In the genomic region with DNA sequence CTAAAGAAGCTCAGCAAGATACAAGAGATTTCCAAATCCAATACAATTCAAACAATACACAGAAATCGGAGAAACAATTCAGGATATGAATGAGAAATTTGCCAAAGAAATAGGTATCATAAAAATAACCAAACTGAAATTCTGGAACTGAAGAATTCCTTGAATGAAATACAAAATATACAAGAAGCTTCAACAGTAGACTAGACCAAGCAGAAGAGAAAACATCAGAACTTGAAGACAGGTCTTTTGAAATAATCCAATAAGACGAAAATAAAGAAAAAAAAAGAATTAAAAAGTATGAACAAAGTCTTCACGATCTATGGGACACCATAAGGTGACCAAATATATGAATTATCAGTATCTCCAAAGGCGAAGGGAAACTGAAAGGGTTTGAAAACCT, we compare ENCODE assay signal across 18 cellular contexts.
"Had no signal": no experiment of that assay in that cellular context is flagged by ENCODE, and none has a peak within 500 bp of the region (broad histone marks: within the 10 kb centered on the region; RNA-seq: fewer than 3 reads in every experiment).

No MANE protein-coding gene starts in this region.

- DNase-seq: KBM-7, NCI-H1092, NCI-H1105 treated with DMSO at 0.1 percent for 48 hours, NCI-H1436, NCI-H1694, NCI-H187 treated with DMSO at 0.1 percent for 48 hours, NCI-H2029 treated with DMSO at 0.1 percent for 48 hours, NCI-H2227 treated with DMSO at 0.1 percent for 48 hours, NCI-H510A, NCI-H524 treated with DMSO at 0.1 percent for 48 hours, NCI-H69, NCI-H774, Right ventricle myocardium superior, RPMI8226, SIG-M5 had no signal

- H3K36me3 ChIP-seq: SJSA1 had no signal

- H3K4me3 ChIP-seq: SJSA1, SK-N-MC had no signal

- H3K27ac ChIP-seq: HL-60, SJSA1, SK-N-MC had no signal

- H3K27me3 ChIP-seq: SJSA1 had no signal

- H3K9me3 ChIP-seq: SJSA1 had no signal
